In genomic region chr9:21096172-21096900, GRCh38 we compare ENCODE assay signal across 1 cellular context.
TF ChIP-seq lines count a peak whose summit lies in the region.

No MANE protein-coding gene starts in this region.

TF ChIP-seq in A549, 52 proteins besides CTCF, POLR2A, EP300 and RAD21 (continued from another document):
- TF ChIP-seq HEYL (CRISPR knock-in tag; IDR thresholded peaks at IDR 0.05) (no peak), HDAC2 (IDR thresholded peaks at IDR 0.05) (no peak), CBX2 (IDR thresholded peaks at IDR 0.05; ENCODE audit: borderline replicate concordance, low read depth) (no peak), SMC3 (IDR thresholded peaks at IDR 0.05) (no peak)
- TF ChIP-seq, protein P1, sequence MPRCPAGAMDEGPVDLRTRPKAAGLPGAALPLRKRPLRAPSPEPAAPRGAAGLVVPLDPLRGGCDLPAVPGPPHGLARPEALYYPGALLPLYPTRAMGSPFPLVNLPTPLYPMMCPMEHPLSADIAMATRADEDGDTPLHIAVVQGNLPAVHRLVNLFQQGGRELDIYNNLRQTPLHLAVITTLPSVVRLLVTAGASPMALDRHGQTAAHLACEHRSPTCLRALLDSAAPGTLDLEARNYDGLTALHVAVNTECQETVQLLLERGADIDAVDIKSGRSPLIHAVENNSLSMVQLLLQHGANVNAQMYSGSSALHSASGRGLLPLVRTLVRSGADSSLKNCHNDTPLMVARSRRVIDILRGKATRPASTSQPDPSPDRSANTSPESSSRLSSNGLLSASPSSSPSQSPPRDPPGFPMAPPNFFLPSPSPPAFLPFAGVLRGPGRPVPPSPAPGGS (IDR thresholded peaks at IDR 0.05): no peak
TF ChIP-seq in A549: peak in this region for 0.
